8 cellular contexts compared by ENCODE assay signal in the genomic region with DNA sequence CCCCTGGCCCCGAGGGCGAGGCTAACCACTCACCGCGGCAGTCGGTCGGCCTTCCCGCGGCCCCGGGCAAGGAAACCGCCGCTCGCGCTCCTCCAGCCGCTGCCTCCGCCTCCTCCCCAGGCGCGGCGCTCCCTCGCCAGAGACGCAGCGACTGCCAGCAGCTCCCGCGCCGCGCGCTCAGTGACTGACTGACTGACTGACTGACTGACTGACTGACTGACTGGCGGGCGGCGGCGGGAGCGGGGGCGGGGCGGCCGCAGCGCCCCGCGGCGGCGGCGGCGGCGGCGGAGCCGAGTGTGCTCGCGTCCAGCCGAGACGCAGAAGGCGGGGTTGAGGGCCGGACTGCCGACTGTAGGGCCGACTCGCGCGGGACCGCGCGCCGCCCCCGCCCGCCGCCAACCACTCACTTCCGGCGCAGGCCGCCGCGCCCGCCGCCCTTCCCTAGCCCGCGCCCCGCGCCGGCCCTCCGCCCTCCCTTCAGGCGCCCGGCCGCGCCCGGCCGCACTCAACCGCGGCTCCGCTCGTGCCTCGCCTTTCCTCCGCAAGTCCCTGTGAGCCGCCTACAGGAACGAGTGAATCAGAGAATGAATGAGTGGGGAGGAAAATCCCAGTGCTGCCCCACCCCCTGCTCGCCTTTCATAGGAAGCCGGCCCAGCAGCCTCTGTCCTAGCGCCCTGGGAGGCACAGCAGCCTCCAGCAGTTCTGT. TPM values are rescaled to one million over a fixed set of nuclear protein-coding genes. Genes with fewer than 3 reads are reported as not detected.
A peak's percentile ranks its signal among the peaks of the same experiment; 100 is the strongest.
DNase-seq lines count a peak whose midpoint lies in the region; ATAC-seq and TF ChIP-seq lines count a peak whose summit lies in the region.

A gene with protein sequence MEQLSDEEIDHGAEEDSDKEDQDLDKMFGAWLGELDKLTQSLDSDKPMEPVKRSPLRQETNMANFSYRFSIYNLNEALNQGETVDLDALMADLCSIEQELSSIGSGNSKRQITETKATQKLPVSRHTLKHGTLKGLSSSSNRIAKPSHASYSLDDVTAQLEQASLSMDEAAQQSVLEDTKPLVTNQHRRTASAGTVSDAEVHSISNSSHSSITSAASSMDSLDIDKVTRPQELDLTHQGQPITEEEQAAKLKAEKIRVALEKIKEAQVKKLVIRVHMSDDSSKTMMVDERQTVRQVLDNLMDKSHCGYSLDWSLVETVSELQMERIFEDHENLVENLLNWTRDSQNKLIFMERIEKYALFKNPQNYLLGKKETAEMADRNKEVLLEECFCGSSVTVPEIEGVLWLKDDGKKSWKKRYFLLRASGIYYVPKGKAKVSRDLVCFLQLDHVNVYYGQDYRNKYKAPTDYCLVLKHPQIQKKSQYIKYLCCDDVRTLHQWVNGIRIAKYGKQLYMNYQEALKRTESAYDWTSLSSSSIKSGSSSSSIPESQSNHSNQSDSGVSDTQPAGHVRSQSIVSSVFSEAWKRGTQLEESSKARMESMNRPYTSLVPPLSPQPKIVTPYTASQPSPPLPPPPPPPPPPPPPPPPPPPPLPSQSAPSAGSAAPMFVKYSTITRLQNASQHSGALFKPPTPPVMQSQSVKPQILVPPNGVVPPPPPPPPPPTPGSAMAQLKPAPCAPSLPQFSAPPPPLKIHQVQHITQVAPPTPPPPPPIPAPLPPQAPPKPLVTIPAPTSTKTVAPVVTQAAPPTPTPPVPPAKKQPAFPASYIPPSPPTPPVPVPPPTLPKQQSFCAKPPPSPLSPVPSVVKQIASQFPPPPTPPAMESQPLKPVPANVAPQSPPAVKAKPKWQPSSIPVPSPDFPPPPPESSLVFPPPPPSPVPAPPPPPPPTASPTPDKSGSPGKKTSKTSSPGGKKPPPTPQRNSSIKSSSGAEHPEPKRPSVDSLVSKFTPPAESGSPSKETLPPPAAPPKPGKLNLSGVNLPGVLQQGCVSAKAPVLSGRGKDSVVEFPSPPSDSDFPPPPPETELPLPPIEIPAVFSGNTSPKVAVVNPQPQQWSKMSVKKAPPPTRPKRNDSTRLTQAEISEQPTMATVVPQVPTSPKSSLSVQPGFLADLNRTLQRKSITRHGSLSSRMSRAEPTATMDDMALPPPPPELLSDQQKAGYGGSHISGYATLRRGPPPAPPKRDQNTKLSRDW (minus strand): TSS at position 224 of the 706 bp plus-strand sequence. CDS start 39,948 bp downstream, outside the sequence.

- peak; percentile 87 for DNase-seq in GM13977 (ENCODE audit: low spot score)
- DNase-seq in NCI-H510A (lab: John Stamatoyannopoulos, UW), result peak; percentile 88
- peak; percentile 64 for DNase-seq in activated CD4-positive, alpha-beta T cell treated with anti-CD3 and anti-CD28 coated beads, Interleukin-2, amount 10 ng/mL, durations not matched to agents 7 days and 5 days
- DNase-seq in dedifferentiated amniotic fluid mesenchymal stem cell (ENCODE audit: extremely low spot score), result peak; percentile 80
- peak; percentile 88 to 91 for DNase-seq in left colon
- peak; percentile 3 to 41 for DNase-seq in stimulated activated CD4-positive, alpha-beta T cell treated with anti-CD3 and anti-CD28 coated beads, Interleukin-1b, Interleukin-23, amount 100 ng/mL, for 1 hour (ENCODE audit: low read depth in 2 of 2)
- DNase-seq in middle frontal gyrus (ENCODE audit: extremely low spot score, low spot score), result no peak

- POLR2A ChIA-PET in activated CD4-positive, alpha-beta T cell treated with anti-CD3 and anti-CD28 coated beads, Interleukin-2, amount 10 ng/mL, durations not matched to agents 7 days and 5 days (lab: Charles Lee), result interaction anchor here (0.5 kb wide), 1 partner anchor 216 kb away, joined by 3 read pairs; no protein-coding TSS in a partner anchor

- H3K27me3 Mint-ChIP-seq in activated CD4-positive, alpha-beta T cell treated with anti-CD3 and anti-CD28 coated beads, Interleukin-2, amount 10 ng/mL, durations not matched to agents 7 days and 5 days, result peaks cover 65% of the 10 kb centered on the region

- CTCF ChIA-PET in activated CD4-positive, alpha-beta T cell treated with anti-CD3 and anti-CD28 coated beads, Interleukin-2, amount 10 ng/mL, durations not matched to agents 7 days and 5 days (lab: Charles Lee), result interaction anchor here (1.4 kb wide), 1 partner anchor 280 kb away, joined by 5 read pairs; no protein-coding TSS in a partner anchor

- in situ Hi-C loops in GM13977 (cut with MboI; ENCODE audit: low pct_unique_long_range_greater_than_20kb, low sequenced_read_pairs, unreplicated experiment), result no loop called here

- peaks cover 16% of the 10 kb centered on the region for H3K36me3 Mint-ChIP-seq in activated CD4-positive, alpha-beta T cell treated with anti-CD3 and anti-CD28 coated beads, Interleukin-2, amount 10 ng/mL, durations not matched to agents 7 days and 5 days (ENCODE audit: low read depth)

- ATAC-seq in HG03103 (IDR thresholded peaks at IDR 0.05; ENCODE audit: low read depth, unreplicated experiment) (peak; percentile 52), left colon (peak; percentile 89)

- peak within 1 kb of the TSS; percentile 85 for H3K4me3 Mint-ChIP-seq in activated CD4-positive, alpha-beta T cell treated with anti-CD3 and anti-CD28 coated beads, Interleukin-2, amount 10 ng/mL, durations not matched to agents 7 days and 5 days

- peak within 1 kb of the TSS; percentile 84 for H3K27ac Mint-ChIP-seq in activated CD4-positive, alpha-beta T cell treated with anti-CD3 and anti-CD28 coated beads, Interleukin-2, amount 10 ng/mL, durations not matched to agents 7 days and 5 days

- peaks cover 28% of the 10 kb centered on the region for H3K4me1 Mint-ChIP-seq in activated CD4-positive, alpha-beta T cell treated with anti-CD3 and anti-CD28 coated beads, Interleukin-2, amount 10 ng/mL, durations not matched to agents 7 days and 5 days

- TF ChIP-seq CTCF in GM13977 (IDR thresholded peaks at IDR 0.05; ENCODE audit: extremely low read depth, insufficient read depth, missing control alignments), result no peak

- peaks cover 18% of the 10 kb centered on the region for H3K9me3 Mint-ChIP-seq in activated CD4-positive, alpha-beta T cell treated with anti-CD3 and anti-CD28 coated beads, Interleukin-2, amount 10 ng/mL, durations not matched to agents 7 days and 5 days

- intact Hi-C loops in left colon (cut with DNase I, micrococcal nuclease), result loop anchor here in 1 of 2 donors (10.0 kb wide), 1 partner anchor 120 kb away; no protein-coding TSS in a partner anchor

RNA-seq across cellular contexts. Expression of the gene that starts here (rescaled TPM):
- 1 to 10 TPM; 1.7 to 2.1 TPM for total RNA-seq in activated CD4-positive, alpha-beta T cell treated with anti-CD3 and anti-CD28 coated beads, Interleukin-2, amount 10 ng/mL, durations not matched to agents 7 days and 5 days
- total RNA-seq in left colon, result 10 to 100 TPM; 47.4 to 55.1 TPM

Comparison
In these comparisons a context has a peak if more than half of its experiments do, and no peak if none do; other contexts are left out.
1. RNA of the gene that starts here (total RNA-seq): 47.4 to 55.1 TPM in left colon; 1.7 to 2.1 TPM in activated CD4-positive, alpha-beta T cell treated with anti-CD3 and anti-CD28 coated beads, Interleukin-2, amount 10 ng/mL, durations not matched to agents 7 days and 5 days; every median in the first group is over 10 times any median in the second.